ENCODE assay signal across 24 cellular contexts in the genomic region with DNA sequence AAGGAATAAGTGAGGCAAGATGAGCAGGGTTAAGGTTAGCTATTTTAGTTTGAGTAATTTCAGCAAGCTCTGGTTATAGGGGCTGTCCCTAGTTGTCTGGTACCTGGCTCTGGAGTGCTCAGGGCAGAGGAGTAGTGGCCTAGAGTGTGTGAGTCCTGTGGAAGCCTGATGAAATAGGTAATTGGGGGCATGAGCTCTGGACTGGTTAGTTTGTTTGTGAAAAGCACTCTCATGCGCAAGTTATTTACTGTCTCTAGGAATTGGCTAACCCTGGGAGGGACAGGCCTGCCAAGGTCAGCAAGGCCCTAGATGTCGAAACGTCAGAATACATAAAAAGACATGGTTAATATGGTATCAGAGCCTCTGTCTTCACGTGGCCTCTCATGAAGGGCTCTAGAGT.
"Had no signal": no experiment of that assay in that cellular context is flagged by ENCODE, and none has a peak within 500 bp of the region (broad histone marks: within the 10 kb centered on the region; RNA-seq: fewer than 3 reads in every experiment).

No MANE protein-coding gene starts in this region.

- H3K4me2 ChIP-seq: SK-N-SH had no signal

- FAIRE-seq: HTR-8/SVneo, K562 had no signal

- H3K4me3 ChIP-seq: K562 had no signal

- H3K9me3 ChIP-seq: SK-N-SH had no signal

- H3K9ac ChIP-seq: SK-N-SH had no signal

- DNase-seq: MV-4-11, NCI-H1048, NCI-H1105, NCI-H1417, NCI-H1436 treated with DMSO at 0.1 percent for 48 hours, NCI-H1694 treated with DMSO at 0.1 percent for 48 hours, NCI-H1930, NCI-H2081, NCI-H2107, NCI-H226, NCI-H446, NCI-H510A, NCI-H524 treated with DMSO at 0.1 percent for 48 hours, NCI-H69, NCI-H774, PC-3, SHP77, SK-N-SH, SW 1271, T-cell had no signal

- H3K27ac ChIP-seq: RWPE1 had no signal

- ATAC-seq: K562, Panc1, PC-3, T-cell had no signal
